9 cellular contexts compared by ENCODE assay signal in genomic region chr17:79607941-79608728, GRCh38. TPM values are rescaled to one million over a fixed set of nuclear protein-coding genes. Genes with fewer than 3 reads are reported as not detected.
DNase-seq lines count a peak whose midpoint lies in the region; ATAC-seq and TF ChIP-seq lines count a peak whose summit lies in the region.
"Had no signal": no experiment of that assay in that cellular context is flagged by ENCODE, and none has a peak within 500 bp of the region (broad histone marks: within the 10 kb centered on the region; RNA-seq: fewer than 3 reads in every experiment).

No MANE protein-coding gene starts in this region.

- TF ChIP-seq EP300 in SK-N-SH (IDR thresholded peaks at IDR 0.05; ENCODE audit: borderline replicate concordance in 1 of 2, low read depth in 1 of 2, low read length in 1 of 2) = no peak

- no peaks in the 10 kb centered on the region for H3K4me1 ChIP-seq in SK-N-SH (ENCODE audit: control insufficient read depth in 1 of 2, insufficient read depth in 2 of 2, low read depth in 1 of 2, low read length in 1 of 2)

- peak; percentile 12 for DNase-seq in activated T-cell treated with anti-CD3 and anti-CD28 coated beads for 48 hours (ENCODE audit: low read depth)
- DNase-seq in activated T-cell treated with anti-CD3 and anti-CD28 coated beads, Interleukin-2, amount 50 U/mL, for 24 hours = no peak
- peak; percentile 58 for DNase-seq in SK-N-SH
- DNase-seq in left ventricle myocardium superior = peak; percentile 42
- DNase-seq in stimulated activated naive CD8-positive, alpha-beta T cell treated with anti-CD3 and anti-CD28 coated beads, Interleukin-15, Interleukin-2, amounts not matched to agents 100 U/mL and 50 U/mL, for 24 hours = peak; percentile 16
- no peak for DNase-seq in activated T-helper 2 cell treated with anti-CD3 and anti-CD28 coated beads, Interferon-gamma antibody, Interleukin-2, Interleukin-4, amounts not matched to agents 10 μg/mL and 5 μg/mL and 100 μg/mL, durations not matched to agents 14 hours and 24 hours and 36 hours (ENCODE audit: low spot score)
- no peak for DNase-seq in NCI-H2196 treated with DMSO at 0.1 percent for 48 hours (lab: John Stamatoyannopoulos, UW; ENCODE audit: unreplicated experiment)
- no peak for DNase-seq in NOMO-1 treated with dmso at 0.1 percent for 144 hours (lab: John Stamatoyannopoulos, UW; ENCODE audit: unreplicated experiment)
- DNase-seq: naive B cell had no signal

- H3K9me2 ChIP-seq in SK-N-SH = no peaks in the 10 kb centered on the region

- peaks cover 67% of the 10 kb centered on the region for H3K27me3 Mint-ChIP-seq in activated T-cell treated with anti-CD3 and anti-CD28 coated beads, Interleukin-2, amount 50 U/mL, for 24 hours
- peaks cover 28% of the 10 kb centered on the region for H3K27me3 Mint-ChIP-seq in activated T-helper 2 cell treated with anti-CD3 and anti-CD28 coated beads, Interferon-gamma antibody, Interleukin-2, Interleukin-4, amounts not matched to agents 10 μg/mL and 5 μg/mL and 100 μg/mL, durations not matched to agents 14 hours and 24 hours and 36 hours (ENCODE audit: low read depth)

- H3K4me1 Mint-ChIP-seq in activated T-cell treated with anti-CD3 and anti-CD28 coated beads, Interleukin-2, amount 50 U/mL, for 24 hours (ENCODE audit: low read depth) = peaks cover 2% of the 10 kb centered on the region
- no peaks in the 10 kb centered on the region for H3K4me1 Mint-ChIP-seq in activated T-helper 2 cell treated with anti-CD3 and anti-CD28 coated beads, Interferon-gamma antibody, Interleukin-2, Interleukin-4, amounts not matched to agents 10 μg/mL and 5 μg/mL and 100 μg/mL, durations not matched to agents 14 hours and 24 hours and 36 hours (ENCODE audit: low read depth)
- H3K4me1 Mint-ChIP-seq: naive B cell had no signal

- POLR2A ChIA-PET in SK-N-SH (lab: Yijun Ruan, JAX) = no interaction called here

- H3F3A ChIP-seq in SK-N-SH (replicated peaks; ENCODE audit: insufficient read depth) = no peaks in the 10 kb centered on the region

- H2AFZ ChIP-seq in SK-N-SH (ENCODE audit: low read depth) = no peak overlapping the region

- H3K4me2 ChIP-seq in SK-N-SH = no peak overlapping the region

- H3K4me3 Mint-ChIP-seq in activated T-cell treated with anti-CD3 and anti-CD28 coated beads, Interleukin-2, amount 50 U/mL, for 24 hours = no peak overlapping the region
- H3K4me3 Mint-ChIP-seq in activated T-helper 2 cell treated with anti-CD3 and anti-CD28 coated beads, Interferon-gamma antibody, Interleukin-2, Interleukin-4, amounts not matched to agents 10 μg/mL and 5 μg/mL and 100 μg/mL, durations not matched to agents 14 hours and 24 hours and 36 hours (ENCODE audit: low read depth) = no peak overlapping the region
- H3K4me3 Mint-ChIP-seq: naive B cell had no signal

- no peak for TF ChIP-seq CTCF in SK-N-SH (IDR thresholded peaks at IDR 0.05)

- no peaks in the 10 kb centered on the region for H3K9me3 Mint-ChIP-seq in activated T-cell treated with anti-CD3 and anti-CD28 coated beads, Interleukin-2, amount 50 U/mL, for 24 hours
- H3K9me3 Mint-ChIP-seq in activated T-helper 2 cell treated with anti-CD3 and anti-CD28 coated beads, Interferon-gamma antibody, Interleukin-2, Interleukin-4, amounts not matched to agents 10 μg/mL and 5 μg/mL and 100 μg/mL, durations not matched to agents 14 hours and 24 hours and 36 hours = no peaks in the 10 kb centered on the region

- no peaks in the 10 kb centered on the region for H3K36me3 ChIP-seq in SK-N-SH (replicated peaks in 1 of 2; ENCODE audit: control insufficient read depth in 1 of 2, insufficient read depth in 2 of 2, low read length in 1 of 2)

- peak; percentile 90 for ATAC-seq in left ventricle myocardium superior
- ATAC-seq in stimulated activated naive CD8-positive, alpha-beta T cell treated with anti-CD3 and anti-CD28 coated beads, Interleukin-15, Interleukin-2, amounts not matched to agents 100 U/mL and 50 U/mL, for 24 hours = peak; percentile 20

- H3K79me2 ChIP-seq in SK-N-SH (ENCODE audit: insufficient read depth) = no peaks in the 10 kb centered on the region

- no peak overlapping the region for H3K27ac ChIP-seq in SK-N-SH (ENCODE audit: low read depth in 2 of 2, low read length in 1 of 2)

- no peaks in the 10 kb centered on the region for H3K36me3 Mint-ChIP-seq in activated T-cell treated with anti-CD3 and anti-CD28 coated beads, Interleukin-2, amount 50 U/mL, for 24 hours (ENCODE audit: low read depth)
- no peaks in the 10 kb centered on the region for H3K36me3 Mint-ChIP-seq in activated T-helper 2 cell treated with anti-CD3 and anti-CD28 coated beads, Interferon-gamma antibody, Interleukin-2, Interleukin-4, amounts not matched to agents 10 μg/mL and 5 μg/mL and 100 μg/mL, durations not matched to agents 14 hours and 24 hours and 36 hours (ENCODE audit: low read depth)
- H3K36me3 Mint-ChIP-seq: naive B cell had no signal

- no peaks in the 10 kb centered on the region for H4K20me1 ChIP-seq in SK-N-SH (ENCODE audit: insufficient read depth)

- TF ChIP-seq RAD21 in SK-N-SH (IDR thresholded peaks at IDR 0.05; ENCODE audit: low read length) = no peak

- no peak overlapping the region for H3K4me3 ChIP-seq in SK-N-SH (ENCODE audit: low read depth in 2 of 2, low read length in 1 of 2)

- no peak overlapping the region for H3K9ac ChIP-seq in SK-N-SH

- peaks cover 77% of the 10 kb centered on the region for H3K27me3 ChIP-seq in SK-N-SH (ENCODE audit: insufficient read depth)

- H3K9me3 ChIP-seq in SK-N-SH = no peaks in the 10 kb centered on the region

- intact Hi-C loops in left ventricle myocardium superior (cut with micrococcal nuclease) = no loop called here
- intact Hi-C loops in activated T-helper 2 cell treated with anti-CD3 and anti-CD28 coated beads, Interferon-gamma antibody, Interleukin-2, Interleukin-4, amounts not matched to agents 10 μg/mL and 5 μg/mL and 100 μg/mL, durations not matched to agents 14 hours and 24 hours and 36 hours (cut with micrococcal nuclease) = no loop called here

- CTCF ChIA-PET in SK-N-SH (lab: Yijun Ruan, JAX) = interaction anchor here (0.6 kb wide), 1 partner anchor 134 kb away, joined by 3 read pairs; no protein-coding TSS in a partner anchor

- 35% methylated on average over 31 of the region's 39 CpGs for whole genome bisulfite sequencing in SK-N-SH (ENCODE audit: low lambda C conversion rate)

- H3K27ac Mint-ChIP-seq in activated T-cell treated with anti-CD3 and anti-CD28 coated beads, Interleukin-2, amount 50 U/mL, for 24 hours = no peak overlapping the region
- no peak overlapping the region for H3K27ac Mint-ChIP-seq in activated T-helper 2 cell treated with anti-CD3 and anti-CD28 coated beads, Interferon-gamma antibody, Interleukin-2, Interleukin-4, amounts not matched to agents 10 μg/mL and 5 μg/mL and 100 μg/mL, durations not matched to agents 14 hours and 24 hours and 36 hours
- H3K27ac Mint-ChIP-seq: naive B cell had no signal

TF ChIP-seq in SK-N-SH, 30 proteins besides CTCF, POLR2A, EP300 and RAD21:
- TF ChIP-seq REST (IDR thresholded peaks at IDR 0.05; ENCODE audit: low read depth, low read length) (peak; percentile 86), POLR2AphosphoS5 (IDR thresholded peaks at IDR 0.05; ENCODE audit: low read depth, low read length) (no peak)

RNA-seq across cellular contexts. Expression of gene RBFOX3, which starts 2.7 kb away (rescaled TPM):
- not detected in 2 replicates for polyA plus RNA-seq in SK-N-SH (2012; rRNA removed)
- 0.04 TPM in 1 of 2 replicates, not detected in the other for polyA plus RNA-seq in SK-N-SH (2012; cell fraction: cytosol; rRNA removed)
- polyA plus RNA-seq in SK-N-SH (2012; cell fraction: nucleus; rRNA removed) = 0.04 and 0.12 TPM in 2 replicates
- not detected for total RNA-seq in left ventricle myocardium superior
- total RNA-seq in activated T-helper 2 cell treated with anti-CD3 and anti-CD28 coated beads, Interferon-gamma antibody, Interleukin-2, Interleukin-4, amounts not matched to agents 10 μg/mL and 5 μg/mL and 100 μg/mL, durations not matched to agents 14 hours and 24 hours and 36 hours = 0.07 TPM in 1 of 2 replicates, not detected in the other

Comparison
In these comparisons a context has a peak if more than half of its experiments do, and no peak if none do; other contexts are left out.
1. DNase-seq: peak in activated T-cell treated with anti-CD3 and anti-CD28 coated beads for 48 hours (single experiment), SK-N-SH (single experiment), left ventricle myocardium superior (single experiment) and stimulated activated naive CD8-positive, alpha-beta T cell treated with anti-CD3 and anti-CD28 coated beads, Interleukin-15, Interleukin-2, amounts not matched to agents 100 U/mL and 50 U/mL, for 24 hours (single experiment); none in activated T-cell treated with anti-CD3 and anti-CD28 coated beads, Interleukin-2, amount 50 U/mL, for 24 hours (single experiment), activated T-helper 2 cell treated with anti-CD3 and anti-CD28 coated beads, Interferon-gamma antibody, Interleukin-2, Interleukin-4, amounts not matched to agents 10 μg/mL and 5 μg/mL and 100 μg/mL, durations not matched to agents 14 hours and 24 hours and 36 hours (single experiment), NCI-H2196 treated with DMSO at 0.1 percent for 48 hours (single experiment) and NOMO-1 treated with dmso at 0.1 percent for 144 hours (single experiment).